6 cellular contexts compared by ENCODE assay signal in the genomic region with DNA sequence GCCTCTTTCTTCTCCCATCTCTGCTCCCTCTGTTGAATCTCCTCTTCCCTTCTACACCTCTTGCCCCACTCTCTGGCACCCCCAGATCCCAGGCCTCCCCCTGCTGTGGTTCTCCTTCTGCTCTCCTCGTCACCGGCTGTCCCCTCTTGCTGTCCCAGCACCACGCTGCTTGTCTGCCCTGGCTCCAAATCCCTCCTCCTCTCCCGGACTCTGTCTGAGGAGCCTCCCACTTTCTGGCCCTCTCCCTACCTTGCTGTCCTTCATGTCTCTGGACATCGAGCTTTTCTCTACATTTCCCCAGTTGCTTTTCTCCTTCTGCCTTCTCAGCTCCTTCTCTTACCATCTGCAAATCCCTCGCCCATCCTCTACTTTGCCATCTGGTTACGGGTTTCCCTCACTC. TPM values are rescaled to one million over a fixed set of nuclear protein-coding genes. Genes with fewer than 3 reads are reported as not detected.
DNase-seq lines count a peak whose midpoint lies in the region; ATAC-seq and TF ChIP-seq lines count a peak whose summit lies in the region.

No MANE protein-coding gene starts in this region.

- peak overlapping the region; percentile 84 to 99 (median 97) for H3K4me2 ChIP-seq in BLaER1 treated with 17β-estradiol and CSF1 and Interleukin-3, amounts not matched to agents 10 nM and 100 nM

- ATAC-seq in left lung = no peak
- ATAC-seq in HG02763 (IDR thresholded peaks at IDR 0.05; ENCODE audit: unreplicated experiment) = no peak

- peaks cover 30 to 49% (median 35%) of the 10 kb centered on the region in 11 experiments for H3K36me3 ChIP-seq in BLaER1 treated with 17β-estradiol and CSF1 and Interleukin-3, amounts not matched to agents 10 nM and 100 nM
- H3K36me3 ChIP-seq in WERI-Rb-1 (peaks cover 14% of the 10 kb centered on the region), left lung (peaks cover 0 to 24% of the 10 kb centered on the region in 2 donors)

- H4K20me1 ChIP-seq in BLaER1 treated with 17β-estradiol and CSF1 and Interleukin-3, amounts not matched to agents 10 nM and 100 nM = peaks cover 0 to 19% (median 11%) of the 10 kb centered on the region in 11 experiments; a peak in 9 of 22 replicates

- H3K27ac ChIP-seq in BLaER1 treated with 17β-estradiol and CSF1 and Interleukin-3, amounts not matched to agents 10 nM and 100 nM = peak overlapping the region in 10 of 11 experiments; percentile 67 to 82 (median 76); a peak in 13 of 22 replicates
- H3K27ac ChIP-seq in WERI-Rb-1 (peak overlapping the region; percentile 83), left lung (peak overlapping the region; percentile 7 to 69)

- peak overlapping the region; percentile 67 to 83 (median 80) for H3K4me3 ChIP-seq in BLaER1 treated with 17β-estradiol and CSF1 and Interleukin-3, amounts not matched to agents 10 nM and 100 nM
- peak overlapping the region; percentile 58 for H3K4me3 ChIP-seq in WERI-Rb-1 (ENCODE audit: low read depth, low read length)
- H3K4me3 ChIP-seq in left lung = peak overlapping the region; percentile 64

- no peaks in the 10 kb centered on the region for H3K27me3 ChIP-seq in BLaER1 treated with 17β-estradiol and CSF1 and Interleukin-3, amounts not matched to agents 10 nM and 100 nM
- H3K27me3 ChIP-seq in WERI-Rb-1 (ENCODE audit: insufficient read depth, low read depth, severe bottlenecking) = no peaks in the 10 kb centered on the region
- no peaks in the 10 kb centered on the region for H3K27me3 ChIP-seq in left lung

- peaks cover 37 to 76% (median 59%) of the 10 kb centered on the region in 11 experiments for H3K9me3 ChIP-seq in BLaER1 treated with 17β-estradiol and CSF1 and Interleukin-3, amounts not matched to agents 10 nM and 100 nM (replicated peaks in 1 of 11)
- H3K9me3 ChIP-seq in WERI-Rb-1 (ENCODE audit: severe bottlenecking) = peaks cover 2% of the 10 kb centered on the region
- peaks cover 0 to 44% of the 10 kb centered on the region in 2 donors for H3K9me3 ChIP-seq in left lung

- H3K9ac ChIP-seq in BLaER1 treated with 17β-estradiol and CSF1 and Interleukin-3, amounts not matched to agents 10 nM and 100 nM = peak overlapping the region; percentile 75 to 89 (median 85)

- intact Hi-C loops in left lung (cut with DNase I) = no loop called here

- TF ChIP-seq CTCF in WERI-Rb-1 (IDR thresholded peaks at IDR 0.05; ENCODE audit: low read depth, low read length) = no peak
- no peak for TF ChIP-seq CTCF in left lung (IDR thresholded peaks at IDR 0.05)

- H3K4me1 ChIP-seq in BLaER1 treated with 17β-estradiol and CSF1 and Interleukin-3, amounts not matched to agents 10 nM and 100 nM = peaks cover 17 to 24% (median 18%) of the 10 kb centered on the region in 10 experiments
- H3K4me1 ChIP-seq in left lung = peaks cover 0 to 19% of the 10 kb centered on the region in 2 donors

- DNase-seq in WERI-Rb-1 (peak; percentile 61), left lung (no peak), erythroblast (lab: John Stamatoyannopoulos, UW) (no peak), cerebellar nuclear complex (lab: John Stamatoyannopoulos, UW) (no peak)

- no peak for TF ChIP-seq POLR2A in erythroblast (IDR thresholded peaks at IDR 0.05; ENCODE audit: low read length)

RNA-seq across cellular contexts. Expression of a gene that starts 1.3 kb away (rescaled TPM):
- 10 to 100 TPM; 11.9 to 13.5 TPM for total RNA-seq in left lung

RNA-seq across cellular contexts. Expression of a gene that starts 24.9 kb away (rescaled TPM):
- 1 to 10 TPM; 7.2 to 8.4 TPM for total RNA-seq in left lung

RNA-seq across cellular contexts. Expression of a gene that starts 35.6 kb away (rescaled TPM):
- 1 to 10 TPM; 3.6 to 3.7 TPM for total RNA-seq in left lung

RNA-seq across cellular contexts. Expression of a gene that starts 54.4 kb away (rescaled TPM):
- total RNA-seq in left lung = 10 to 100 TPM; 23.2 to 25.4 TPM
